Comparison of ENCODE assay signal across 9 cellular contexts in genomic region chr7:12389089-12389700, GRCh38. TPM values are rescaled to one million over a fixed set of nuclear protein-coding genes. Genes with fewer than 3 reads are reported as not detected.
A peak's percentile ranks its signal among the peaks of the same experiment; 100 is the strongest.
DNase-seq lines count a peak whose midpoint lies in the region; ATAC-seq and TF ChIP-seq lines count a peak whose summit lies in the region.
"Had no signal": no experiment of that assay in that cellular context is flagged by ENCODE, and none has a peak within 500 bp of the region (broad histone marks: within the 10 kb centered on the region; RNA-seq: fewer than 3 reads in every experiment).

No MANE protein-coding gene starts in this region.

- H3K79me1 ChIP-seq in IMR-90 (ENCODE audit: low read depth in 1 of 2, low read length in 2 of 2) = no peaks in the 10 kb centered on the region

- no peak overlapping the region for H3K18ac ChIP-seq in IMR-90 (ENCODE audit: low read depth, low read length)

- H3K4me2 ChIP-seq in GM23338 = no peak overlapping the region
- H3K4me2 ChIP-seq in IMR-90 (ENCODE audit: low read depth, low read length) = no peak overlapping the region
- H3K4me2 ChIP-seq in OCI-LY3 (ENCODE audit: low read length) = no peak overlapping the region

- no peak overlapping the region for H3K27ac ChIP-seq in GM23338 (ENCODE audit: low read depth)
- H3K27ac ChIP-seq in IMR-90 (ENCODE audit: insufficient read depth, low read length) = no peak overlapping the region
- H3K27ac ChIP-seq in OCI-LY3 (ENCODE audit: low read length) = no peak overlapping the region
- no peak overlapping the region for H3K27ac ChIP-seq in iPS DF 6.9 (ENCODE audit: low read length)
- H3K27ac ChIP-seq: neutrophil had no signal

- CTCF ChIA-PET in IMR-90 (lab: Yijun Ruan, JAX) = interaction anchor here (0.5 to 1.7 kb wide), 6 partner anchors 9 to 892 kb away, joined by 3 to 4 read pairs (median 3); no protein-coding TSS in a partner anchor

- no peak overlapping the region for H4K91ac ChIP-seq in IMR-90 (ENCODE audit: insufficient read depth, low read depth, low read length)

- TF ChIP-seq CTCF in GM23338 (conservative IDR thresholded peaks at IDR 0.05; ENCODE audit: low read depth in 2 of 2) (peak; percentile 91 to 92), IMR-90 (conservative IDR thresholded peaks at IDR 0.05; ENCODE audit: low read depth, low read length) (peak; percentile 73), OCI-LY3 (IDR thresholded peaks at IDR 0.05; ENCODE audit: low read depth, low read length) (peak; percentile 73)

- no peak overlapping the region for H2BK20ac ChIP-seq in IMR-90 (ENCODE audit: low read depth, low read length)

- H4K5ac ChIP-seq in IMR-90 (ENCODE audit: low read depth, low read length) = no peak overlapping the region

- no peak overlapping the region for H3K23ac ChIP-seq in IMR-90 (ENCODE audit: low read depth, low read length)

- peaks cover 28% of the 10 kb centered on the region for H3K4me1 Mint-ChIP-seq in GM23338
- H3K4me1 Mint-ChIP-seq in activated naive CD8-positive, alpha-beta T cell treated with anti-CD3 and anti-CD28 coated beads, Interleukin-2, amount 50 U/mL, for 24 hours = no peaks in the 10 kb centered on the region
- H3K4me1 Mint-ChIP-seq in stimulated activated effector memory CD8-positive, alpha-beta T cell treated with anti-CD3 and anti-CD28 coated beads, Interleukin-12 subunit alpha, Interleukin-12 subunit beta, amount 100 ng/mL, for 72 hours = no peaks in the 10 kb centered on the region

- H4K20me1 ChIP-seq in GM23338 (replicated peaks; ENCODE audit: insufficient read depth) = no peaks in the 10 kb centered on the region
- no peaks in the 10 kb centered on the region for H4K20me1 ChIP-seq in IMR-90 (ENCODE audit: insufficient read depth, low read length)
- no peaks in the 10 kb centered on the region for H4K20me1 ChIP-seq in OCI-LY3 (ENCODE audit: insufficient read depth, low read length)

- H3K27ac Mint-ChIP-seq in GM23338 = no peak overlapping the region
- no peak overlapping the region for H3K27ac Mint-ChIP-seq in activated naive CD8-positive, alpha-beta T cell treated with anti-CD3 and anti-CD28 coated beads, Interleukin-2, amount 50 U/mL, for 24 hours
- H3K27ac Mint-ChIP-seq in stimulated activated effector memory CD8-positive, alpha-beta T cell treated with anti-CD3 and anti-CD28 coated beads, Interleukin-12 subunit alpha, Interleukin-12 subunit beta, amount 100 ng/mL, for 72 hours = no peak overlapping the region

- no peak overlapping the region for H2AK9ac ChIP-seq in IMR-90 (replicated peaks; ENCODE audit: low read depth, low read length, poor library complexity)

- H3K27me3 Mint-ChIP-seq in GM23338 (ENCODE audit: insufficient read depth, low read depth, poor library complexity) = no peaks in the 10 kb centered on the region
- H3K27me3 Mint-ChIP-seq in activated naive CD8-positive, alpha-beta T cell treated with anti-CD3 and anti-CD28 coated beads, Interleukin-2, amount 50 U/mL, for 24 hours = no peaks in the 10 kb centered on the region

- H3K14ac ChIP-seq in IMR-90 (replicated peaks; ENCODE audit: low read depth, low read length) = no peak overlapping the region

- H2AFZ ChIP-seq in GM23338 = no peak overlapping the region
- H2AFZ ChIP-seq in IMR-90 (replicated peaks; ENCODE audit: low read length, poor library complexity) = no peak overlapping the region
- H2AFZ ChIP-seq in OCI-LY3 (ENCODE audit: low read depth, low read length) = no peak overlapping the region

- no peak overlapping the region for H2BK15ac ChIP-seq in IMR-90 (ENCODE audit: low read depth, low read length)

- H3F3A ChIP-seq in GM23338 (replicated peaks; ENCODE audit: low read depth) = no peaks in the 10 kb centered on the region

- dilution Hi-C loops in IMR-90 (cut with HindIII; ENCODE audit: low sequenced_read_pairs, unreplicated experiment) = no loop called here

- H3K36me3 ChIP-seq in GM23338 (ENCODE audit: insufficient read depth) (peaks cover 12% of the 10 kb centered on the region), IMR-90 (ENCODE audit: control insufficient read depth, insufficient read depth, low read length) (no peaks in the 10 kb centered on the region), OCI-LY3 (replicated peaks; ENCODE audit: low read depth, low read length) (no peaks in the 10 kb centered on the region), iPS DF 6.9 (ENCODE audit: control insufficient read depth, insufficient read depth, low read length) (no peaks in the 10 kb centered on the region)
- H3K36me3 ChIP-seq: neutrophil had no signal

- no TSS peak for BruUV-seq in IMR-90 (replicated peaks; lab: Mats Ljungman, UMichigan)

- no peaks in the 10 kb centered on the region for H3K9me3 ChIP-seq in IMR-90 (ENCODE audit: control insufficient read depth, insufficient read depth, low read length)
- no peaks in the 10 kb centered on the region for H3K9me3 ChIP-seq in OCI-LY3 (ENCODE audit: insufficient read depth, low read length)
- no peaks in the 10 kb centered on the region for H3K9me3 ChIP-seq in iPS DF 6.9 (ENCODE audit: control insufficient read depth, insufficient read depth, low read length)
- H3K9me3 ChIP-seq: neutrophil had no signal

- H2AK5ac ChIP-seq in IMR-90 (ENCODE audit: low read depth, low read length) = no peak overlapping the region

- no peaks in the 10 kb centered on the region for H3K9me2 ChIP-seq in GM23338 (ENCODE audit: insufficient read depth)

- ATAC-seq in GM23338 (peak; percentile 88), IMR-90 (ENCODE audit: low read depth) (peak; percentile 76; the same call in 1 of the 2 replicates)
- peak; percentile 65 for ATAC-seq in activated naive CD8-positive, alpha-beta T cell treated with anti-CD3 and anti-CD28 coated beads, Interleukin-2, amount 50 U/mL, for 24 hours
- peak; percentile 64 for ATAC-seq in stimulated activated effector memory CD8-positive, alpha-beta T cell treated with anti-CD3 and anti-CD28 coated beads, Interleukin-12 subunit alpha, Interleukin-12 subunit beta, amount 100 ng/mL, for 72 hours

- no peaks in the 10 kb centered on the region for H3K9me1 ChIP-seq in IMR-90 (ENCODE audit: insufficient read depth, low read length)

- peak; percentile 52 for TF ChIP-seq RAD21 in IMR-90 (IDR thresholded peaks at IDR 0.05; ENCODE audit: low read length)

- DNase-seq in stimulated activated CD4-positive, alpha-beta T cell treated with anti-CD3 and anti-CD28 coated beads, Interleukin-15, amount 100 ng/mL, for 48 hours (ENCODE audit: low read depth in 2 of 2) = peak; percentile 3 to 11
- no peak for DNase-seq in stimulated activated CD4-positive, alpha-beta T cell treated with anti-CD3 and anti-CD28 coated beads, Interleukin-4, amount 100 ng/mL, for 1 hour
- DNase-seq in GM23338 (ENCODE audit: low spot score) (peak; percentile 94), IMR-90 (peak; percentile 61), iPS DF 6.9 (ENCODE audit: low read depth, low spot score) (peak; percentile 58)
- peak; percentile 31 for DNase-seq in activated naive CD8-positive, alpha-beta T cell treated with anti-CD3 and anti-CD28 coated beads, Interleukin-2, amount 50 U/mL, for 24 hours
- peak in 1 of 2 donors; percentile 51 for DNase-seq in stimulated activated effector memory CD8-positive, alpha-beta T cell treated with anti-CD3 and anti-CD28 coated beads, Interleukin-12 subunit alpha, Interleukin-12 subunit beta, amount 100 ng/mL, for 72 hours (ENCODE audit: low spot score in 2 of 2)

- H3K56ac ChIP-seq in IMR-90 (ENCODE audit: extremely low read depth, insufficient read depth, low read length) = no peak overlapping the region

- in situ Hi-C loops in IMR-90 (cut with MboI; ENCODE audit: low sequenced_read_pairs) = loop anchor here (25.0 kb wide), 1 partner anchor 98 kb away; no protein-coding TSS in a partner anchor

- POLR2A ChIA-PET in IMR-90 (lab: Charles Lee; ENCODE audit: unreplicated experiment) = no interaction called here

- no peak overlapping the region for H2BK120ac ChIP-seq in IMR-90 (ENCODE audit: low read depth, low read length)

- no peak for TF ChIP-seq POLR2A in IMR-90 (IDR thresholded peaks at IDR 0.05; ENCODE audit: low read depth, low read length)

- H3K79me2 ChIP-seq in GM23338 (replicated peaks; ENCODE audit: insufficient read depth) (peaks cover 27% of the 10 kb centered on the region), OCI-LY3 (ENCODE audit: low read length) (no peaks in the 10 kb centered on the region)

- H3K4ac ChIP-seq in IMR-90 (ENCODE audit: low read depth, low read length) = no peak overlapping the region

- H3K4me3 ChIP-seq in GM23338 = no peak overlapping the region
- no peak overlapping the region for H3K4me3 ChIP-seq in IMR-90 (ENCODE audit: insufficient read depth, low read depth, low read length)
- no peak overlapping the region for H3K4me3 ChIP-seq in OCI-LY3 (ENCODE audit: low read length)
- H3K4me3 ChIP-seq in iPS DF 6.9 (ENCODE audit: low read length) = no peak overlapping the region

- WGBS in IMR-90 (ENCODE audit: extremely low coverage in 2 of 2, insufficient read length in 1 of 2), 2 experiments = no CpG with 5 or more reads among the region's 1 CpG
- WGBS in iPS DF 6.9 (ENCODE audit: insufficient coverage, insufficient read length) = no CpG with 5 or more reads among the region's 1 CpG

- H2BK5ac ChIP-seq in IMR-90 (ENCODE audit: low read depth, low read length, poor library complexity, severe bottlenecking) = no peak overlapping the region

- H4K8ac ChIP-seq in IMR-90 (ENCODE audit: low read depth in 2 of 2, low read length in 2 of 2) = no peak overlapping the region

- peaks cover 20% of the 10 kb centered on the region; the same call in 2 of the 3 replicates for H3K36me3 Mint-ChIP-seq in GM23338 (ENCODE audit: low read depth)
- no peaks in the 10 kb centered on the region for H3K36me3 Mint-ChIP-seq in activated naive CD8-positive, alpha-beta T cell treated with anti-CD3 and anti-CD28 coated beads, Interleukin-2, amount 50 U/mL, for 24 hours (ENCODE audit: low read depth)
- no peaks in the 10 kb centered on the region for H3K36me3 Mint-ChIP-seq in stimulated activated effector memory CD8-positive, alpha-beta T cell treated with anti-CD3 and anti-CD28 coated beads, Interleukin-12 subunit alpha, Interleukin-12 subunit beta, amount 100 ng/mL, for 72 hours

- H3K4me3 Mint-ChIP-seq in GM23338 = no peak overlapping the region
- no peak overlapping the region for H3K4me3 Mint-ChIP-seq in activated naive CD8-positive, alpha-beta T cell treated with anti-CD3 and anti-CD28 coated beads, Interleukin-2, amount 50 U/mL, for 24 hours
- no peak overlapping the region for H3K4me3 Mint-ChIP-seq in stimulated activated effector memory CD8-positive, alpha-beta T cell treated with anti-CD3 and anti-CD28 coated beads, Interleukin-12 subunit alpha, Interleukin-12 subunit beta, amount 100 ng/mL, for 72 hours

- intact Hi-C loops in IMR-90 (cut with micrococcal nuclease) = loop anchor here (2.0 to 10.0 kb wide), 3 partner anchors 102 to 964 kb away; no protein-coding TSS in a partner anchor

- H3K9ac ChIP-seq in IMR-90 (ENCODE audit: low read depth, low read length) (no peak overlapping the region), OCI-LY3 (ENCODE audit: low read length) (no peak overlapping the region)

- no peaks in the 10 kb centered on the region for H3K9me3 Mint-ChIP-seq in GM23338
- no peaks in the 10 kb centered on the region for H3K9me3 Mint-ChIP-seq in activated naive CD8-positive, alpha-beta T cell treated with anti-CD3 and anti-CD28 coated beads, Interleukin-2, amount 50 U/mL, for 24 hours
- H3K9me3 Mint-ChIP-seq in stimulated activated effector memory CD8-positive, alpha-beta T cell treated with anti-CD3 and anti-CD28 coated beads, Interleukin-12 subunit alpha, Interleukin-12 subunit beta, amount 100 ng/mL, for 72 hours = no peaks in the 10 kb centered on the region

- no peaks in the 10 kb centered on the region for H3K27me3 ChIP-seq in GM23338 (ENCODE audit: insufficient read depth)
- no peaks in the 10 kb centered on the region for H3K27me3 ChIP-seq in IMR-90 (ENCODE audit: control insufficient read depth, insufficient read depth, low read length)
- H3K27me3 ChIP-seq in OCI-LY3 (ENCODE audit: low read depth, low read length) = no peaks in the 10 kb centered on the region
- no peaks in the 10 kb centered on the region for H3K27me3 ChIP-seq in iPS DF 6.9 (ENCODE audit: control insufficient read depth, insufficient read depth, low read length)
- H3K27me3 ChIP-seq: neutrophil had no signal

- H3K4me1 ChIP-seq in GM23338 (ENCODE audit: insufficient read depth) (peaks cover 12% of the 10 kb centered on the region), IMR-90 (ENCODE audit: control insufficient read depth, insufficient read depth, low read length) (no peaks in the 10 kb centered on the region), OCI-LY3 (ENCODE audit: low read length) (no peaks in the 10 kb centered on the region), iPS DF 6.9 (ENCODE audit: control insufficient read depth, insufficient read depth, low read length) (no peaks in the 10 kb centered on the region)

RNA-seq across cellular contexts. Expression of gene VWDE, which starts 14.5 kb away (rescaled TPM):
- 35.3 and 45.5 TPM in 2 replicates for total RNA-seq in GM23338 (2014; rRNA removed; shearing (Covaris generic))
- 17.4 and 24.6 TPM in 2 replicates for polyA plus RNA-seq in GM23338 (2016; fragmentation: Nextera tagmentation; extraction: Ambion mirVana)
- 0.18 and 0.28 TPM in 2 replicates for total RNA-seq in IMR-90 (2012; rRNA removed)
- 0.04 and 0.05 TPM in 2 replicates for polyA plus RNA-seq in IMR-90 (2012; rRNA removed)
- polyA plus RNA-seq in IMR-90 (2012; cell fraction: cytosol; rRNA removed) = 0.01 TPM in 1 of 2 replicates, not detected in the other
- 0.02 and 0.24 TPM in 2 replicates for polyA plus RNA-seq in IMR-90 (2012; cell fraction: nucleus; rRNA removed; ENCODE audit: low replicate concordance)

Comparison
In these comparisons a context has a peak if more than half of its experiments do, and no peak if none do; other contexts are left out.
1. RNA of gene VWDE, which starts 14.5 kb away (total RNA-seq): 35.3 to 45.5 TPM in GM23338; 0.18 to 0.28 TPM in IMR-90; every median in the first group is over 10 times any median in the second.
2. Peak in every context shown above with its lines, with median percentiles within 50 percentile points of each other: ATAC-seq and CTCF ChIP-seq.